In genomic region chr1:200877839-200878551, GRCh38 we compare ENCODE assay signal across 11 cellular contexts. TPM values are rescaled to one million over a fixed set of nuclear protein-coding genes. Genes with fewer than 3 reads are reported as not detected.
DNase-seq lines count a peak whose midpoint lies in the region; ATAC-seq and TF ChIP-seq lines count a peak whose summit lies in the region.
"Had no signal": no experiment of that assay in that cellular context is flagged by ENCODE, and none has a peak within 500 bp of the region (broad histone marks: within the 10 kb centered on the region; RNA-seq: fewer than 3 reads in every experiment).

No MANE protein-coding gene starts in this region.

- H3K27ac ChIP-seq in KOPT-K1 (ENCODE audit: low read depth, low read length, poor library complexity, severe bottlenecking) (peak overlapping the region; percentile 27), colonic mucosa (no peak overlapping the region)
- H3K27ac ChIP-seq: epithelial cell of prostate had no signal

- no peaks in the 10 kb centered on the region for H3K36me3 Mint-ChIP-seq in effector memory CD8-positive, alpha-beta T cell (ENCODE audit: insufficient read depth)
- no peaks in the 10 kb centered on the region for H3K36me3 Mint-ChIP-seq in activated T-helper 1 cell treated with anti-CD3 and anti-CD28 coated beads, Interleukin-12 subunit alpha, Interleukin-12 subunit beta, Interleukin-2, Interleukin-4 antibody, amounts not matched to agents 30 ng/mL and 10 ng/mL and 1 ng/mL, durations not matched to agents 14 hours and 24 hours and 36 hours (ENCODE audit: low read depth)

- peaks cover 6% of the 10 kb centered on the region for H3K4me1 ChIP-seq in colonic mucosa

- peaks cover 11 to 23% of the 10 kb centered on the region in 2 donors for H3K27me3 Mint-ChIP-seq in effector memory CD8-positive, alpha-beta T cell
- H3K27me3 Mint-ChIP-seq in activated T-helper 1 cell treated with anti-CD3 and anti-CD28 coated beads, Interleukin-12 subunit alpha, Interleukin-12 subunit beta, Interleukin-2, Interleukin-4 antibody, amounts not matched to agents 30 ng/mL and 10 ng/mL and 1 ng/mL, durations not matched to agents 14 hours and 24 hours and 36 hours (ENCODE audit: insufficient read depth), result peaks cover 52% of the 10 kb centered on the region

- intact Hi-C loops in colonic mucosa (cut with DNase I), result no loop called here
- intact Hi-C loops in activated T-helper 1 cell treated with anti-CD3 and anti-CD28 coated beads, Interleukin-12 subunit alpha, Interleukin-12 subunit beta, Interleukin-2, Interleukin-4 antibody, amounts not matched to agents 30 ng/mL and 10 ng/mL and 1 ng/mL, durations not matched to agents 14 hours and 24 hours and 36 hours (cut with micrococcal nuclease), result loop anchor here (1.0 kb wide), 2 partner anchors 11 to 12 kb away; no protein-coding TSS in a partner anchor

- peak; percentile 21 for DNase-seq in GM10266 (ENCODE audit: extremely low spot score)
- DNase-seq in effector memory CD8-positive, alpha-beta T cell, result no peak
- DNase-seq in colonic mucosa, result no peak
- no peak for DNase-seq in NCI-H446 treated with DMSO at 0.1 percent for 48 hours (lab: John Stamatoyannopoulos, UW)
- DNase-seq in DMS153 treated with DMSO at 0.1 percent for 48 hours (lab: John Stamatoyannopoulos, UW; ENCODE audit: unreplicated experiment), result no peak
- no peak for DNase-seq in activated T-helper 1 cell treated with anti-CD3 and anti-CD28 coated beads, Interleukin-12 subunit alpha, Interleukin-12 subunit beta, Interleukin-2, Interleukin-4 antibody, amounts not matched to agents 30 ng/mL and 10 ng/mL and 1 ng/mL, durations not matched to agents 14 hours and 24 hours and 36 hours (ENCODE audit: low spot score)

- no peaks in the 10 kb centered on the region for H3K36me3 ChIP-seq in KOPT-K1 (ENCODE audit: insufficient read depth, low read length)
- no peaks in the 10 kb centered on the region for H3K36me3 ChIP-seq in colonic mucosa

- no peaks in the 10 kb centered on the region for H3K9me3 Mint-ChIP-seq in effector memory CD8-positive, alpha-beta T cell
- H3K9me3 Mint-ChIP-seq in activated T-helper 1 cell treated with anti-CD3 and anti-CD28 coated beads, Interleukin-12 subunit alpha, Interleukin-12 subunit beta, Interleukin-2, Interleukin-4 antibody, amounts not matched to agents 30 ng/mL and 10 ng/mL and 1 ng/mL, durations not matched to agents 14 hours and 24 hours and 36 hours, result no peaks in the 10 kb centered on the region
- H3K9me3 Mint-ChIP-seq: nephron had no signal

- H3K4me3 ChIP-seq in colonic mucosa, result no peak overlapping the region

- TF ChIP-seq CTCF in GM10266 (IDR thresholded peaks at IDR 0.05; ENCODE audit: control insufficient read depth, insufficient read depth, low read depth, missing control alignments) (no peak), colonic mucosa (IDR thresholded peaks at IDR 0.05) (no peak)

- H3K27ac Mint-ChIP-seq in effector memory CD8-positive, alpha-beta T cell, result peak overlapping the region; percentile 53 to 75
- no peak overlapping the region for H3K27ac Mint-ChIP-seq in activated T-helper 1 cell treated with anti-CD3 and anti-CD28 coated beads, Interleukin-12 subunit alpha, Interleukin-12 subunit beta, Interleukin-2, Interleukin-4 antibody, amounts not matched to agents 30 ng/mL and 10 ng/mL and 1 ng/mL, durations not matched to agents 14 hours and 24 hours and 36 hours
- H3K27ac Mint-ChIP-seq: nephron had no signal

- H3K9me3 ChIP-seq in KOPT-K1 (ENCODE audit: insufficient read depth, low read length, poor library complexity, severe bottlenecking) (no peaks in the 10 kb centered on the region), colonic mucosa (no peaks in the 10 kb centered on the region)

- no peak overlapping the region for H3K9ac ChIP-seq in colonic mucosa (ENCODE audit: low read depth in 2 of 2, low read length in 2 of 2)

- peak overlapping the region in 1 of 2 donors; percentile 19 for H3K4me3 Mint-ChIP-seq in effector memory CD8-positive, alpha-beta T cell
- H3K4me3 Mint-ChIP-seq in activated T-helper 1 cell treated with anti-CD3 and anti-CD28 coated beads, Interleukin-12 subunit alpha, Interleukin-12 subunit beta, Interleukin-2, Interleukin-4 antibody, amounts not matched to agents 30 ng/mL and 10 ng/mL and 1 ng/mL, durations not matched to agents 14 hours and 24 hours and 36 hours, result no peak overlapping the region
- H3K4me3 Mint-ChIP-seq: nephron had no signal

- ATAC-seq in GM21576 (IDR thresholded peaks at IDR 0.05; ENCODE audit: unreplicated experiment), result peak; percentile 59
- peak; percentile 73 for ATAC-seq in effector memory CD8-positive, alpha-beta T cell (replicated peaks)

- peaks cover 20% of the 10 kb centered on the region for H3K27me3 ChIP-seq in colonic mucosa

- peaks cover 17 to 29% of the 10 kb centered on the region in 2 donors for H3K4me1 Mint-ChIP-seq in effector memory CD8-positive, alpha-beta T cell (ENCODE audit: low read depth in 2 of 2)
- peaks cover 8% of the 10 kb centered on the region for H3K4me1 Mint-ChIP-seq in activated T-helper 1 cell treated with anti-CD3 and anti-CD28 coated beads, Interleukin-12 subunit alpha, Interleukin-12 subunit beta, Interleukin-2, Interleukin-4 antibody, amounts not matched to agents 30 ng/mL and 10 ng/mL and 1 ng/mL, durations not matched to agents 14 hours and 24 hours and 36 hours (ENCODE audit: low read depth)

RNA-seq across cellular contexts. Expression of gene GPR25, which starts 5.2 kb away (rescaled TPM):
- total RNA-seq in colonic mucosa, result under 1 TPM; 0.19 to 0.27 TPM
- not detected in 2 replicates for total RNA-seq in activated T-helper 1 cell treated with anti-CD3 and anti-CD28 coated beads, Interleukin-12 subunit alpha, Interleukin-12 subunit beta, Interleukin-2, Interleukin-4 antibody, amounts not matched to agents 30 ng/mL and 10 ng/mL and 1 ng/mL, durations not matched to agents 14 hours and 24 hours and 36 hours
- total RNA-seq: Daoy had no signal

RNA-seq across cellular contexts. Expression of gene INAVA, which starts 16.7 kb away (rescaled TPM):
- 100 to 1,000 TPM; 127 to 167 TPM for total RNA-seq in colonic mucosa
- 0.16 TPM in 1 of 2 replicates, not detected in the other for total RNA-seq in activated T-helper 1 cell treated with anti-CD3 and anti-CD28 coated beads, Interleukin-12 subunit alpha, Interleukin-12 subunit beta, Interleukin-2, Interleukin-4 antibody, amounts not matched to agents 30 ng/mL and 10 ng/mL and 1 ng/mL, durations not matched to agents 14 hours and 24 hours and 36 hours

Comparison
In these comparisons a context has a peak if more than half of its experiments do, and no peak if none do; other contexts are left out.
1. RNA of gene INAVA, which starts 16.7 kb away (total RNA-seq): 127 to 167 TPM in colonic mucosa; 0.16 TPM in activated T-helper 1 cell treated with anti-CD3 and anti-CD28 coated beads, Interleukin-12 subunit alpha, Interleukin-12 subunit beta, Interleukin-2, Interleukin-4 antibody, amounts not matched to agents 30 ng/mL and 10 ng/mL and 1 ng/mL, durations not matched to agents 14 hours and 24 hours and 36 hours; every median in the first group is over 100 times any median in the second.